Comparison of ENCODE assay signal across 8 cellular contexts in genomic region chr14:60647081-60647836, GRCh38. TPM values are rescaled to one million over a fixed set of nuclear protein-coding genes. Genes with fewer than 3 reads are reported as not detected.
DNase-seq lines count a peak whose midpoint lies in the region; ATAC-seq and TF ChIP-seq lines count a peak whose summit lies in the region.

No MANE protein-coding gene starts in this region.

- ATAC-seq in right cardiac atrium (no peak), Right ventricle myocardium inferior (no peak), gastrocnemius medialis (peak; percentile 47 to 50)

- TF ChIP-seq CTCF in gastrocnemius medialis (IDR thresholded peaks at IDR 0.05 in 4 of 5, conservative IDR thresholded peaks at IDR 0.05 in 1 of 5) = no peak
- no peak for TF ChIP-seq CTCF in sigmoid colon (IDR thresholded peaks at IDR 0.05)

- H3K9me3 ChIP-seq in right cardiac atrium (ENCODE audit: control insufficient read depth, low read length) = no peaks in the 10 kb centered on the region
- no peaks in the 10 kb centered on the region for H3K9me3 ChIP-seq in gastrocnemius medialis
- H3K9me3 ChIP-seq in sigmoid colon = no peaks in the 10 kb centered on the region

- WGBS in right cardiac atrium = 4% methylated on average over 43 of the region's 43 CpGs
- 4% methylated on average over 43 of the region's 43 CpGs for WGBS in sigmoid colon, 2 donors

- in situ Hi-C loops in gastrocnemius medialis (cut with MboI; ENCODE audit: low sequenced_read_pairs in 4 of 4) = loop anchor here in 1 of 4 donors (25.0 kb wide), 1 partner anchor 340 kb away; the partner anchor contains the start of genes SLC38A6 and TRMT5
- in situ Hi-C loops in KBM-7 (cut with MboI; ENCODE audit: low pct_unique_long_range_greater_than_20kb, low sequenced_read_pairs) = loop anchor here (25.0 kb wide), 2 partner anchors 340 to 590 kb away; partner anchors contain the start of genes SLC38A6 and TRMT5

- intact Hi-C loops in right cardiac atrium (cut with DNase I) = no loop called here
- intact Hi-C loops in Right ventricle myocardium inferior (cut with DNase I) = no loop called here
- intact Hi-C loops in gastrocnemius medialis (cut with DNase I; ENCODE audit: low total_unique reads) = loop anchor here (5.0 to 10.0 kb wide), 3 partner anchors 335 to 470 kb away; partner anchors contain the start of genes PPM1A, SLC38A6 and TRMT5
- intact Hi-C loops in sigmoid colon (cut with DNase I) = no loop called here

- H3K4me3 ChIP-seq in right cardiac atrium (ENCODE audit: low read length) (peak overlapping the region; percentile 13), gastrocnemius medialis (peak overlapping the region; percentile 86 to 90 (median 88)), sigmoid colon (peak overlapping the region in 1 of 4 donors; percentile 3)

- TF ChIP-seq POLR2A in gastrocnemius medialis (IDR thresholded peaks at IDR 0.05) (peak; percentile 55 to 79), sigmoid colon (IDR thresholded peaks at IDR 0.05) (no peak)

- H3K36me3 ChIP-seq in gastrocnemius medialis (no peaks in the 10 kb centered on the region), sigmoid colon (no peaks in the 10 kb centered on the region)

- DNase-seq in right cardiac atrium (no peak), Right ventricle myocardium inferior (ENCODE audit: missing footprints) (no peak), RPMI7951 (ENCODE audit: low read depth) (peak; percentile 75), fibroblast of gingiva (ENCODE audit: low read depth) (peak; percentile 81), gastrocnemius medialis (peak; percentile 88 to 91), anterior cingulate cortex (lab: John Stamatoyannopoulos, UW) (no peak), KBM-7 (no peak), sigmoid colon (no peak)

- no peak for TF ChIP-seq EP300 in sigmoid colon (IDR thresholded peaks at IDR 0.05)

- H3K27me3 ChIP-seq in right cardiac atrium (ENCODE audit: control insufficient read depth, insufficient read depth) = peaks cover 3% of the 10 kb centered on the region
- H3K27me3 ChIP-seq in gastrocnemius medialis = no peaks in the 10 kb centered on the region
- peaks cover 91 to 100% (median 99%) of the 10 kb centered on the region in 3 donors for H3K27me3 ChIP-seq in sigmoid colon

- H3K27ac ChIP-seq in right cardiac atrium (ENCODE audit: low read length) (no peak overlapping the region), gastrocnemius medialis (peak overlapping the region; percentile 93 to 98 (median 95)), sigmoid colon (peak overlapping the region in 1 of 4 donors; percentile 14)

- H3K4me1 ChIP-seq in right cardiac atrium (ENCODE audit: control insufficient read depth, insufficient read depth, low read length) (no peaks in the 10 kb centered on the region), gastrocnemius medialis (peaks cover 42 to 47% of the 10 kb centered on the region in 2 donors), sigmoid colon (peaks cover 0 to 50% (median 44%) of the 10 kb centered on the region in 4 donors)

RNA-seq across cellular contexts. Expression of gene SIX1, which starts 2.0 kb away (rescaled TPM):
- total RNA-seq in right cardiac atrium (not detected), Right ventricle myocardium inferior (not detected), gastrocnemius medialis (10 to 100 TPM; 28.3 to 76.4 (median 56.3) TPM), sigmoid colon (under 1 TPM in 1 of 4 donors, not detected in 3; 0.71 TPM)
- polyA plus RNA-seq in right cardiac atrium (0.14 TPM), sigmoid colon (under 1 TPM in 1 of 3 donors, not detected in 2; 0.01 TPM)
- total RNA-seq in RPMI7951 (2014; rRNA removed; shearing (Covaris generic)) = 6.7 and 7.7 TPM in 2 replicates

Comparison
In these comparisons a context has a peak if more than half of its experiments do, and no peak if none do; other contexts are left out.
1. ATAC-seq: peak in gastrocnemius medialis (2 of 2); none in right cardiac atrium (0 of 2) and Right ventricle myocardium inferior (single experiment).
2. DNase-seq: peak in RPMI7951 (single experiment), fibroblast of gingiva (single experiment) and gastrocnemius medialis (2 of 2); none in right cardiac atrium (0 of 3), Right ventricle myocardium inferior (single experiment), anterior cingulate cortex (0 of 58), KBM-7 (single experiment) and sigmoid colon (single experiment).
3. POLR2A ChIP-seq: peak in gastrocnemius medialis (2 of 2); none in sigmoid colon (0 of 2).